ENCODE assay signal across 12 cellular contexts in genomic region chrX:154800508-154801207, GRCh38. TPM values are rescaled to one million over a fixed set of nuclear protein-coding genes. Genes with fewer than 3 reads are reported as not detected.
DNase-seq lines count a peak whose midpoint lies in the region; ATAC-seq and TF ChIP-seq lines count a peak whose summit lies in the region.
"Had no signal": no experiment of that assay in that cellular context is flagged by ENCODE, and none has a peak within 500 bp of the region (broad histone marks: within the 10 kb centered on the region; RNA-seq: fewer than 3 reads in every experiment).

No MANE protein-coding gene starts in this region.

- TF ChIP-seq CTCF in body of pancreas (IDR thresholded peaks at IDR 0.05) = no peak
- TF ChIP-seq CTCF in thyroid gland (IDR thresholded peaks at IDR 0.05) = no peak

- ATAC-seq in activated T-cell treated with anti-CD3 and anti-CD28 coated beads, Interleukin-2, amount 50 U/mL, for 72 hours (replicated peaks in 1 of 2) = no peak
- ATAC-seq in body of pancreas = no peak

- H3K27me3 Mint-ChIP-seq in activated T-cell treated with anti-CD3 and anti-CD28 coated beads, Interleukin-2, amount 50 U/mL, for 72 hours (ENCODE audit: low read depth) = peaks cover 20% of the 10 kb centered on the region
- H3K27me3 Mint-ChIP-seq: activated B cell treated with CpG ODN at 0.5 μM for 24 hours had no signal

- in situ Hi-C loops in HAP-1 (cut with MboI; ENCODE audit: low sequenced_read_pairs) = no loop called here

- no peaks in the 10 kb centered on the region for H3K9me3 Mint-ChIP-seq in activated T-cell treated with anti-CD3 and anti-CD28 coated beads, Interleukin-2, amount 50 U/mL, for 72 hours
- H3K9me3 Mint-ChIP-seq: activated B cell treated with CpG ODN at 0.5 μM for 24 hours had no signal

- no peak overlapping the region for H3K4me3 ChIP-seq in body of pancreas
- H3K4me3 ChIP-seq in thyroid gland (replicated peaks in 1 of 3) = no peak overlapping the region
- no peak overlapping the region for H3K4me3 ChIP-seq in HAP-1

- H3K4me3 Mint-ChIP-seq in activated T-cell treated with anti-CD3 and anti-CD28 coated beads, Interleukin-2, amount 50 U/mL, for 72 hours = peak overlapping the region; percentile 69 to 78
- H3K4me3 Mint-ChIP-seq: activated B cell treated with CpG ODN at 0.5 μM for 24 hours had no signal

- H3K4me1 ChIP-seq in body of pancreas (peaks cover 45% of the 10 kb centered on the region), thyroid gland (peaks cover 15 to 18% of the 10 kb centered on the region in 2 donors), HAP-1 (peaks cover 24% of the 10 kb centered on the region)

- H3K27ac ChIP-seq in body of pancreas (peak overlapping the region in 3 of 4 donors; percentile 27 to 80 (median 58)), thyroid gland (peak overlapping the region in 2 of 3 donors; percentile 39 to 48)

- H3K36me3 ChIP-seq in body of pancreas (replicated peaks in 1 of 2; ENCODE audit: insufficient read depth in 1 of 2, low read depth in 2 of 2) (no peaks in the 10 kb centered on the region), thyroid gland (no peaks in the 10 kb centered on the region), HAP-1 (replicated peaks) (no peaks in the 10 kb centered on the region)

- intact Hi-C loops in body of pancreas (cut with DNase I) = no loop called here
- intact Hi-C loops in thyroid gland (cut with DNase I) = no loop called here

- CTCF ChIA-PET in HEK293T (lab: Yijun Ruan, JAX) = no interaction called here

- TF ChIP-seq POLR2A in body of pancreas (IDR thresholded peaks at IDR 0.05) = peak in 1 of 3 donors; percentile 22
- no peak for TF ChIP-seq POLR2A in thyroid gland (IDR thresholded peaks at IDR 0.05)

- no peaks in the 10 kb centered on the region for H3K36me3 Mint-ChIP-seq in activated T-cell treated with anti-CD3 and anti-CD28 coated beads, Interleukin-2, amount 50 U/mL, for 72 hours (ENCODE audit: insufficient read depth in 2 of 2)

- POLR2A ChIA-PET in HEK293T (lab: Yijun Ruan, JAX) = interaction anchor here (0.9 kb wide), 1 partner anchor 12 kb away, joined by 3 read pairs; no protein-coding TSS in a partner anchor

- WGBS in body of pancreas, 2 donors = 38 to 40% methylated on average over 8 of the region's 8 CpGs
- 61 to 65% methylated on average over 8 of the region's 8 CpGs for WGBS in thyroid gland, 2 donors

- H3K4me1 Mint-ChIP-seq in activated T-cell treated with anti-CD3 and anti-CD28 coated beads, Interleukin-2, amount 50 U/mL, for 72 hours (ENCODE audit: low read depth) = peaks cover 79% of the 10 kb centered on the region

- H3K9me3 ChIP-seq in body of pancreas = no peaks in the 10 kb centered on the region
- no peaks in the 10 kb centered on the region for H3K9me3 ChIP-seq in thyroid gland
- no peaks in the 10 kb centered on the region for H3K9me3 ChIP-seq in HAP-1

- H3K27ac Mint-ChIP-seq in activated T-cell treated with anti-CD3 and anti-CD28 coated beads, Interleukin-2, amount 50 U/mL, for 72 hours = no peak overlapping the region
- H3K27ac Mint-ChIP-seq: activated B cell treated with CpG ODN at 0.5 μM for 24 hours had no signal

- no peaks in the 10 kb centered on the region for H3K27me3 ChIP-seq in body of pancreas
- no peaks in the 10 kb centered on the region for H3K27me3 ChIP-seq in thyroid gland
- H3K27me3 ChIP-seq in HAP-1 (ENCODE audit: low read depth) = no peaks in the 10 kb centered on the region

- DNase-seq in activated T-cell treated with anti-CD3 and anti-CD28 coated beads, Interleukin-2, amount 50 U/mL, for 72 hours = no peak
- no peak for DNase-seq in activated T-cell treated with anti-CD3 and anti-CD28 coated beads for 4 hours
- peak; percentile 71 for DNase-seq in NCI-H748 treated with DMSO at 0.1 percent for 48 hours (lab: John Stamatoyannopoulos, UW)
- DNase-seq in body of pancreas = no peak
- DNase-seq in thyroid gland = peak in 1 of 2 donors; percentile 10
- DNase-seq in HEK293T (ENCODE audit: extremely low spot score) = no peak
- DNase-seq in NAMALWA (ENCODE audit: low spot score) = no peak
- DNase-seq in HAP-1 (ENCODE audit: low spot score in 2 of 2) = no peak
- DNase-seq: activated B cell treated with CpG ODN at 0.5 μM for 24 hours; KG1; stimulated activated naive CD4-positive, alpha-beta T cell treated with Interleukin-2 at 50 U/mL for 16 hours had no signal

TF ChIP-seq in HEK293T, 16 proteins besides CTCF, POLR2A, EP300 and RAD21:
- TF ChIP-seq SP1 (IDR thresholded peaks at IDR 0.05) = no peak
- no peak for TF ChIP-seq PKNOX1 (IDR thresholded peaks at IDR 0.05)
- TF ChIP-seq FOXA1 (IDR thresholded peaks at IDR 0.05) = no peak
- no peak for TF ChIP-seq L3MBTL2 (conservative IDR thresholded peaks at IDR 0.05)
- no peak for TF ChIP-seq NFRKB (IDR thresholded peaks at IDR 0.05)
- TF ChIP-seq SUZ12 (IDR thresholded peaks at IDR 0.05) = no peak
- no peak for TF ChIP-seq CTBP1 (IDR thresholded peaks at IDR 0.05; ENCODE audit: borderline replicate concordance)
- no peak for TF ChIP-seq ZNF384 (IDR thresholded peaks at IDR 0.05)
- no peak for TF ChIP-seq FOXM1 (IDR thresholded peaks at IDR 0.05; ENCODE audit: borderline replicate concordance)
- no peak for TF ChIP-seq FOXK2 (IDR thresholded peaks at IDR 0.05)
- TF ChIP-seq HDGF (IDR thresholded peaks at IDR 0.05; ENCODE audit: borderline replicate concordance) = no peak
- TF ChIP-seq BHLHE40 (IDR thresholded peaks at IDR 0.05; ENCODE audit: borderline replicate concordance) = no peak
- no peak for TF ChIP-seq LEF1 (IDR thresholded peaks at IDR 0.05; ENCODE audit: borderline replicate concordance)
- TF ChIP-seq TARDBP (IDR thresholded peaks at IDR 0.05) = no peak
- no peak for TF ChIP-seq ELF4 (IDR thresholded peaks at IDR 0.05)
- TF ChIP-seq ARNT (IDR thresholded peaks at IDR 0.05) = no peak

RNA-seq across cellular contexts. Expression of gene MPP1, which starts 4.6 kb away (rescaled TPM):
- 10 to 100 TPM; 29.5 to 37.1 TPM for total RNA-seq in activated T-cell treated with anti-CD3 and anti-CD28 coated beads, Interleukin-2, amount 50 U/mL, for 72 hours
- 10 to 100 TPM; 24.9 to 31.6 TPM for total RNA-seq in body of pancreas
- total RNA-seq in thyroid gland = 10 to 100 TPM; 26.8 to 47.3 (median 28.8) TPM

RNA-seq across cellular contexts. Expression of gene SMIM9, which starts 33.8 kb away (rescaled TPM):
- total RNA-seq in activated T-cell treated with anti-CD3 and anti-CD28 coated beads, Interleukin-2, amount 50 U/mL, for 72 hours = not detected
- not detected for total RNA-seq in body of pancreas
- total RNA-seq in thyroid gland = not detected
- total RNA-seq: activated B cell treated with CpG ODN at 0.5 μM for 24 hours, myocyte had no signal

RNA-seq across cellular contexts. Expression of gene DKC1, which starts 38.0 kb away (rescaled TPM):
- total RNA-seq in activated T-cell treated with anti-CD3 and anti-CD28 coated beads, Interleukin-2, amount 50 U/mL, for 72 hours = 100 to 1,000 TPM in 1 of 2 donors, 10 to 100 TPM in 1; 92.7 to 111 TPM
- total RNA-seq in body of pancreas (10 to 100 TPM; 17.9 to 26.0 TPM), thyroid gland (10 to 100 TPM; 33.8 to 41.5 (median 35.2) TPM)

RNA-seq across cellular contexts. Expression of gene GAB3, which starts 49.8 kb away (rescaled TPM):
- total RNA-seq in activated T-cell treated with anti-CD3 and anti-CD28 coated beads, Interleukin-2, amount 50 U/mL, for 72 hours = 1 to 10 TPM; 6.2 to 8.4 TPM
- total RNA-seq in body of pancreas (1 to 10 TPM in 1 of 2 donors, under 1 TPM in 1; 0.66 to 3.4 TPM), thyroid gland (10 to 100 TPM in 1 of 4 donors, 1 to 10 TPM in 3; 5.8 to 10.2 (median 8.1) TPM)
